In the genomic region with DNA sequence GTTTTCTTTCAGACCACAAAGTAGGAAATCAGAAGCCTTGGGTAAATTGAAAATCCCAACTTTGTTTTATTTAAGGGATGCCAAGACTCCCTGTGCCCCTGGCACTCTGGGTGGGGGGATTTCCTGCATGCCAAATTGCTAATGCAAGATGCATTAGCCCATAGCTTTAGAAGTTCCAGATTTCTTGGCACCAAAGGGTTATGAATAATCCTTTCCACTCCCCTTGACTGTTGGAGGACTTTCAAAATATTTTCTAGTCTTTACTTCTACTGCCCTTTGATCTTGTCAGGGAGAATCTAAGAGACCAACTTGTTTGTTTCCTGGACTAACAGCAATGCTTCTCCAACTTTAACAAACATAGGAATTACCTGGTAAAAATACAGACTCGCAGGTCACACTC, we compare ENCODE assay signal across 1 cellular context.
TF ChIP-seq lines count a peak whose summit lies in the region.

No MANE protein-coding gene starts in this region.

TF ChIP-seq in SK-N-SH, 30 proteins besides CTCF, POLR2A, EP300 and RAD21 (continued from another document):
- TF ChIP-seq, protein P1, sequence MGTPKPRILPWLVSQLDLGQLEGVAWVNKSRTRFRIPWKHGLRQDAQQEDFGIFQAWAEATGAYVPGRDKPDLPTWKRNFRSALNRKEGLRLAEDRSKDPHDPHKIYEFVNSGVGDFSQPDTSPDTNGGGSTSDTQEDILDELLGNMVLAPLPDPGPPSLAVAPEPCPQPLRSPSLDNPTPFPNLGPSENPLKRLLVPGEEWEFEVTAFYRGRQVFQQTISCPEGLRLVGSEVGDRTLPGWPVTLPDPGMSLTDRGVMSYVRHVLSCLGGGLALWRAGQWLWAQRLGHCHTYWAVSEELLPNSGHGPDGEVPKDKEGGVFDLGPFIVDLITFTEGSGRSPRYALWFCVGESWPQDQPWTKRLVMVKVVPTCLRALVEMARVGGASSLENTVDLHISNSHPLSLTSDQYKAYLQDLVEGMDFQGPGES (IDR thresholded peaks at IDR 0.05; ENCODE audit: low read depth, low read length): no peak
- TF ChIP-seq TAF1 (IDR thresholded peaks at IDR 0.05; ENCODE audit: borderline replicate concordance, low read depth, low read length): no peak
- TF ChIP-seq RCOR1 (IDR thresholded peaks at IDR 0.05; ENCODE audit: low read length): no peak
- TF ChIP-seq FOSL2 (IDR thresholded peaks at IDR 0.05; ENCODE audit: borderline replicate concordance, low read depth): peak; percentile 52; the same call in 1 of the 2 replicates
- TF ChIP-seq POLR2AphosphoS5 (IDR thresholded peaks at IDR 0.05; ENCODE audit: low read depth, low read length): no peak
- TF ChIP-seq, protein P2, sequence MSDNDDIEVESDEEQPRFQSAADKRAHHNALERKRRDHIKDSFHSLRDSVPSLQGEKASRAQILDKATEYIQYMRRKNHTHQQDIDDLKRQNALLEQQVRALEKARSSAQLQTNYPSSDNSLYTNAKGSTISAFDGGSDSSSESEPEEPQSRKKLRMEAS (IDR thresholded peaks at IDR 0.05; ENCODE audit: low read depth): 0 out of 2 replicates have a peak, but pooled peaks have one; percentile 12
- TF ChIP-seq MXI1 (IDR thresholded peaks at IDR 0.05; ENCODE audit: low read depth, low read length): no peak
- TF ChIP-seq NFIC (IDR thresholded peaks at IDR 0.05; ENCODE audit: borderline replicate concordance): peak; percentile 95
- TF ChIP-seq, protein P3, sequence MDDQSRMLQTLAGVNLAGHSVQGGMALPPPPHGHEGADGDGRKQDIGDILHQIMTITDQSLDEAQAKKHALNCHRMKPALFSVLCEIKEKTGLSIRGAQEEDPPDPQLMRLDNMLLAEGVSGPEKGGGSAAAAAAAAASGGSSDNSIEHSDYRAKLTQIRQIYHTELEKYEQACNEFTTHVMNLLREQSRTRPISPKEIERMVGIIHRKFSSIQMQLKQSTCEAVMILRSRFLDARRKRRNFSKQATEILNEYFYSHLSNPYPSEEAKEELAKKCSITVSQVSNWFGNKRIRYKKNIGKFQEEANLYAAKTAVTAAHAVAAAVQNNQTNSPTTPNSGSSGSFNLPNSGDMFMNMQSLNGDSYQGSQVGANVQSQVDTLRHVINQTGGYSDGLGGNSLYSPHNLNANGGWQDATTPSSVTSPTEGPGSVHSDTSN (IDR thresholded peaks at IDR 0.05): peak; percentile 66
- TF ChIP-seq ELF1 (IDR thresholded peaks at IDR 0.05): no peak
- peak; percentile 69; the same call in 1 of the 2 replicates for TF ChIP-seq RXRA (IDR thresholded peaks at IDR 0.05; ENCODE audit: borderline replicate concordance, low read depth)
- peak; percentile 79 for TF ChIP-seq TCF12 (IDR thresholded peaks at IDR 0.05)
- TF ChIP-seq FOXM1 (IDR thresholded peaks at IDR 0.05; ENCODE audit: low read depth): no peak
- TF ChIP-seq JUND (IDR thresholded peaks at IDR 0.05): peak; percentile 65
- TF ChIP-seq EZH2phosphoT487 (IDR thresholded peaks at IDR 0.05; ENCODE audit: borderline replicate concordance, low read depth): no peak
- no peak for TF ChIP-seq TEAD4 (IDR thresholded peaks at IDR 0.05; ENCODE audit: borderline replicate concordance, insufficient read depth)
- no peak for TF ChIP-seq CHD2 (IDR thresholded peaks at IDR 0.05; ENCODE audit: low read length, partially characterized antibody)
